8 cellular contexts compared by ENCODE assay signal in genomic region chr9:109411818-109412352, GRCh38.
DNase-seq lines count a peak whose midpoint lies in the region; ATAC-seq and TF ChIP-seq lines count a peak whose summit lies in the region.

No MANE protein-coding gene starts in this region.

- no peaks in the 10 kb centered on the region for H3K79me2 ChIP-seq in fibroblast of lung (ENCODE audit: control insufficient read depth, insufficient read depth, low read length)

- H3K36me3 ChIP-seq in SJSA1 (peaks cover 8% of the 10 kb centered on the region; the same call in 1 of the 2 replicates), fibroblast of lung (ENCODE audit: control insufficient read depth, insufficient read depth, low read length) (no peaks in the 10 kb centered on the region)

- H3K4me1 ChIP-seq in SJSA1 (replicated peaks) (peaks cover 4% of the 10 kb centered on the region; the same call in 1 of the 2 replicates), fibroblast of lung (ENCODE audit: control insufficient read depth, extremely low read depth, insufficient read depth, low read length) (peaks cover 2% of the 10 kb centered on the region)

- no peak overlapping the region for H3K4me3 ChIP-seq in SJSA1
- peak overlapping the region in 1 of 4 experiments; percentile 36 for H3K4me3 ChIP-seq in fibroblast of lung (replicated peaks in 1 of 4; ENCODE audit: control extremely low read depth in 1 of 4, insufficient read depth in 1 of 4, low read depth in 3 of 4, low read length in 4 of 4)

- H2AFZ ChIP-seq in fibroblast of lung (ENCODE audit: low read length), result peak overlapping the region; percentile 68

- DNase-seq in ELR (ENCODE audit: low read depth) (peak; percentile 57), SJSA1 (ENCODE audit: low read depth in 1 of 2, low spot score in 2 of 2) (peak in 1 of 2 experiments; percentile 36), fibroblast of lung (ENCODE audit: low read depth in 2 of 2) (peak; percentile 36 to 81), smooth muscle cell of the brain vasculature (ENCODE audit: low read depth, low spot score) (peak; percentile 20), NCI-H2081 (lab: John Stamatoyannopoulos, UW) (no peak)

- H3K27ac ChIP-seq in SJSA1 (peak overlapping the region; percentile 28; the same call in 1 of the 2 replicates), fibroblast of lung (ENCODE audit: insufficient read depth, low read length) (no peak overlapping the region)

- peak; percentile 93 to 97 for TF ChIP-seq CTCF in fibroblast of lung (conservative IDR thresholded peaks at IDR 0.05 in 1 of 2, IDR thresholded peaks at IDR 0.05 in 1 of 2; ENCODE audit: low read depth in 1 of 2, low read length in 2 of 2)

- peak overlapping the region; percentile 58 for H3K4me2 ChIP-seq in fibroblast of lung (ENCODE audit: extremely low read depth, insufficient read depth, low read length)

- no peaks in the 10 kb centered on the region for H4K20me1 ChIP-seq in fibroblast of lung (ENCODE audit: control insufficient read depth, extremely low read depth, insufficient read depth, low read length)

- H3K27me3 ChIP-seq in SJSA1 (replicated peaks) (no peaks in the 10 kb centered on the region), fibroblast of lung (ENCODE audit: control insufficient read depth, insufficient read depth, low read length) (no peaks in the 10 kb centered on the region)

- H3K9ac ChIP-seq in fibroblast of lung (ENCODE audit: insufficient read depth, low read length), result no peak overlapping the region

- peak; percentile 32 for ATAC-seq in GM19328 (IDR thresholded peaks at IDR 0.05; ENCODE audit: unreplicated experiment)
- ATAC-seq in HG03354 (IDR thresholded peaks at IDR 0.05; ENCODE audit: poor library complexity, severe bottlenecking, unreplicated experiment), result peak; percentile 50
- no peak for ATAC-seq in HG02840 (IDR thresholded peaks at IDR 0.05; ENCODE audit: low FRiP score, unreplicated experiment)

- H3K9me3 ChIP-seq in SJSA1 (replicated peaks), result no peaks in the 10 kb centered on the region
- H3K9me3 ChIP-seq in fibroblast of lung (ENCODE audit: control insufficient read depth, insufficient read depth, low read depth, low read length), result no peaks in the 10 kb centered on the region

Comparison
In these comparisons a context has a peak if more than half of its experiments do, and no peak if none do; other contexts are left out.
1. DNase-seq: peak in ELR (single experiment), fibroblast of lung (2 of 2) and smooth muscle cell of the brain vasculature (single experiment); none in NCI-H2081 (0 of 2).